8 cellular contexts compared by ENCODE assay signal in genomic region chr1:120664373-120665249, GRCh38. TPM values are rescaled to one million over a fixed set of nuclear protein-coding genes. Genes with fewer than 3 reads are reported as not detected.
A peak's percentile ranks its signal among the peaks of the same experiment; 100 is the strongest.
DNase-seq lines count a peak whose midpoint lies in the region; ATAC-seq, FAIRE-seq and TF ChIP-seq lines count a peak whose summit lies in the region.
"Not testable (repeated sequence)": the region's sequence is repeated elsewhere in the genome, so short reads cannot be mapped to it uniquely, and the experiment has no call there.

No MANE protein-coding gene starts in this region.

- not testable (repeated sequence) for H3K9me3 Mint-ChIP-seq in CD4-positive, alpha-beta T cell; IgD-negative memory B cell; activated CD8-positive, alpha-beta memory T cell treated with anti-CD3 and anti-CD28 coated beads, Interleukin-2, amount 10 ng/mL, durations not matched to agents 7 days and 5 days (ENCODE audit: low read depth); MCF 10A (ENCODE audit: unreplicated experiment); glutamatergic neuron (ENCODE audit: unreplicated experiment); memory B cell; type B pancreatic cell

- intact Hi-C loops in CD4-positive, alpha-beta T cell (cut with DNase I, micrococcal nuclease); MCF 10A (cut with micrococcal nuclease); pancreas (cut with DNase I): not testable (repeated sequence)

- H3K4me1 ChIP-seq in pancreas, result not testable (repeated sequence)

- not testable (repeated sequence) for H3K27me3 ChIP-seq in CD4-positive, alpha-beta T cell (ENCODE audit: control insufficient read depth, insufficient read depth, low read length); pancreas

- H3K9me3 ChIP-seq in CD4-positive, alpha-beta T cell (ENCODE audit: control insufficient read depth, low read length); pancreas: not testable (repeated sequence)

- BruUV-seq in MCF 10A (replicated peaks; lab: Mats Ljungman, UMichigan), result TSS peak; percentile 73

- CTCF ChIA-PET in CD4-positive, alpha-beta T cell (lab: Charles Lee); activated CD8-positive, alpha-beta memory T cell treated with anti-CD3 and anti-CD28 coated beads, Interleukin-2, amount 10 ng/mL, durations not matched to agents 7 days and 5 days (lab: Charles Lee); MCF 10A (lab: Yijun Ruan, JAX): not testable (repeated sequence)

- H3K36me3 ChIP-seq in pancreas, result not testable (repeated sequence)

- H3K27me3 Mint-ChIP-seq in CD4-positive, alpha-beta T cell; IgD-negative memory B cell; activated CD8-positive, alpha-beta memory T cell treated with anti-CD3 and anti-CD28 coated beads, Interleukin-2, amount 10 ng/mL, durations not matched to agents 7 days and 5 days; MCF 10A (ENCODE audit: insufficient read depth, unreplicated experiment); glutamatergic neuron (ENCODE audit: unreplicated experiment); memory B cell; type B pancreatic cell: not testable (repeated sequence)

- H3K27ac ChIP-seq in CD4-positive, alpha-beta T cell (ENCODE audit: low read depth, low read length); pancreas: not testable (repeated sequence)

- peak overlapping the region; percentile 72 for H3K4me3 Mint-ChIP-seq in CD4-positive, alpha-beta T cell
- H3K4me3 Mint-ChIP-seq in IgD-negative memory B cell (peak overlapping the region in 3 of 4 donors; percentile 67 to 89 (median 87)), MCF 10A (ENCODE audit: unreplicated experiment) (peak overlapping the region; percentile 71), glutamatergic neuron (ENCODE audit: unreplicated experiment) (peak overlapping the region; percentile 82), memory B cell (peak overlapping the region; percentile 84), type B pancreatic cell (peak overlapping the region; percentile 88)
- H3K4me3 Mint-ChIP-seq in activated CD8-positive, alpha-beta memory T cell treated with anti-CD3 and anti-CD28 coated beads, Interleukin-2, amount 10 ng/mL, durations not matched to agents 7 days and 5 days, result peak overlapping the region; percentile 73

- not testable (repeated sequence) for TF ChIP-seq CTCF in CD4-positive, alpha-beta T cell (IDR thresholded peaks at IDR 0.05); MCF 10A (IDR thresholded peaks at IDR 0.05; ENCODE audit: unreplicated experiment); glutamatergic neuron (IDR thresholded peaks at IDR 0.05; ENCODE audit: partially characterized antibody, unreplicated experiment); pancreas (IDR thresholded peaks at IDR 0.05); type B pancreatic cell (conservative IDR thresholded peaks at IDR 0.05)

- H3K36me3 Mint-ChIP-seq in CD4-positive, alpha-beta T cell (ENCODE audit: low read depth); IgD-negative memory B cell; activated CD8-positive, alpha-beta memory T cell treated with anti-CD3 and anti-CD28 coated beads, Interleukin-2, amount 10 ng/mL, durations not matched to agents 7 days and 5 days; MCF 10A (ENCODE audit: insufficient read depth, unreplicated experiment); glutamatergic neuron (ENCODE audit: unreplicated experiment); memory B cell; type B pancreatic cell: not testable (repeated sequence)

- peak overlapping the region in 1 of 4 donors; percentile 26 for H3K4me3 ChIP-seq in pancreas

- FAIRE-seq in pancreas (lab: Jason Lieb, UNC), result not testable (repeated sequence)

- DNase-seq in CD4-positive, alpha-beta T cell; activated CD8-positive, alpha-beta memory T cell treated with anti-CD3 and anti-CD28 coated beads, Interleukin-2, amount 10 ng/mL, durations not matched to agents 7 days and 5 days; MCF 10A (ENCODE audit: unreplicated experiment); glutamatergic neuron; memory B cell (ENCODE audit: low spot score in 2 of 2); pancreas; type B pancreatic cell (ENCODE audit: extremely low spot score, unreplicated experiment): not testable (repeated sequence)

- WGBS in pancreas, 2 donors, result 24 to 83% methylated on average over 1 to 6 of the region's 22 CpGs

- POLR2A ChIA-PET in CD4-positive, alpha-beta T cell (lab: Charles Lee); MCF 10A (lab: Yijun Ruan, JAX): not testable (repeated sequence)

- not testable (repeated sequence) for ATAC-seq in CD4-positive, alpha-beta T cell (ENCODE audit: poor library complexity); activated CD8-positive, alpha-beta memory T cell treated with anti-CD3 and anti-CD28 coated beads, Interleukin-2, amount 10 ng/mL, durations not matched to agents 7 days and 5 days
- ATAC-seq in memory B cell (ENCODE audit: low read depth), result peak; percentile 24
- peak; percentile 48 to 71 (median 62) for ATAC-seq in pancreas

- not testable (repeated sequence) for H3K4me1 Mint-ChIP-seq in CD4-positive, alpha-beta T cell (ENCODE audit: low read depth); IgD-negative memory B cell; activated CD8-positive, alpha-beta memory T cell treated with anti-CD3 and anti-CD28 coated beads, Interleukin-2, amount 10 ng/mL, durations not matched to agents 7 days and 5 days; MCF 10A (ENCODE audit: insufficient read depth, unreplicated experiment); glutamatergic neuron (ENCODE audit: low read depth, unreplicated experiment); memory B cell; type B pancreatic cell (ENCODE audit: unreplicated experiment)

- not testable (repeated sequence) for H3K27ac Mint-ChIP-seq in CD4-positive, alpha-beta T cell; IgD-negative memory B cell; activated CD8-positive, alpha-beta memory T cell treated with anti-CD3 and anti-CD28 coated beads, Interleukin-2, amount 10 ng/mL, durations not matched to agents 7 days and 5 days; MCF 10A (ENCODE audit: low read depth, unreplicated experiment); glutamatergic neuron (ENCODE audit: unreplicated experiment); memory B cell; type B pancreatic cell

RNA-seq across cellular contexts. Expression of gene NBPF26, which starts 59.1 kb away (rescaled TPM):
- 10 to 100 TPM; 25.6 to 26.0 TPM for total RNA-seq in CD4-positive, alpha-beta T cell
- 5.8 TPM for polyA plus RNA-seq in IgD-negative memory B cell
- total RNA-seq in activated CD8-positive, alpha-beta memory T cell treated with anti-CD3 and anti-CD28 coated beads, Interleukin-2, amount 10 ng/mL, durations not matched to agents 7 days and 5 days, result 10 to 100 TPM; 33.8 to 41.0 TPM
- total RNA-seq in MCF 10A (2022), result 17.9 and 19.1 TPM in 2 replicates
- total RNA-seq in glutamatergic neuron (ENCODE audit: unreplicated experiment), result 1.0 TPM
- 10 to 100 TPM in 2 of 6 donors, 1 to 10 TPM in 4; 4.3 to 25.1 (median 9.2) TPM for total RNA-seq in pancreas
- polyA plus RNA-seq in pancreas, result 1 to 10 TPM; 4.7 to 9.8 TPM
- total RNA-seq in type B pancreatic cell (ENCODE audit: low replicate concordance), result 22.4 and 39.4 TPM in 2 replicates
